8 cellular contexts compared by ENCODE assay signal in genomic region chr5:129904102-129904666, GRCh38. TPM values are rescaled to one million over a fixed set of nuclear protein-coding genes. Genes with fewer than 3 reads are reported as not detected.
A peak's percentile ranks its signal among the peaks of the same experiment; 100 is the strongest.
DNase-seq lines count a peak whose midpoint lies in the region; ATAC-seq lines count a peak whose summit lies in the region.

TSS of gene CHSY3 (plus strand) at chr5:129904465.

- H3K4me1 ChIP-seq in HUES64 (ENCODE audit: insufficient read depth, low read length): no peaks in the 10 kb centered on the region

- peak; percentile 58 for ATAC-seq in GM21515 (IDR thresholded peaks at IDR 0.05; ENCODE audit: unreplicated experiment)

- H3K36me3 ChIP-seq in HUES64 (ENCODE audit: insufficient read depth, low read length): no peaks in the 10 kb centered on the region

- WGBS in HUES64: under 1% methylated on average over 56 of the region's 62 CpGs

- peak within 1 kb of the TSS; percentile 79 for H3K4me3 ChIP-seq in HUES64 (ENCODE audit: low read length)
- peak within 1 kb of the TSS; percentile 76 for H3K4me3 ChIP-seq in skeletal muscle cell (ENCODE audit: low read depth, low read length)

- DNase-seq in DMS53 (lab: John Stamatoyannopoulos, UW): peak; percentile 94
- DNase-seq in SW 1271 (lab: John Stamatoyannopoulos, UW): peak; percentile 63 to 86
- DNase-seq in cerebellum (ENCODE audit: low spot score): peak; percentile 20
- DNase-seq in iris pigment epithelial cell (ENCODE audit: low read depth): peak; percentile 71
- DNase-seq in skeletal muscle cell (ENCODE audit: low read depth): peak; percentile 56
- DNase-seq in NK-92 treated with Interleukin-12 subunit alpha and Interleukin-12 subunit beta, amount 100 ng/mL, for 24 hours (lab: John Stamatoyannopoulos, UW): no peak

- H3K27ac ChIP-seq in HUES64 (ENCODE audit: low read depth, low read length): no peak within 1 kb of the TSS

- H3K27me3 ChIP-seq in HUES64 (ENCODE audit: insufficient read depth, low read length): peaks cover 74% of the 10 kb centered on the region

- H3K9ac ChIP-seq in HUES64 (ENCODE audit: low read depth, low read length): peak within 1 kb of the TSS; percentile 66

- no peaks in the 10 kb centered on the region for H3K9me3 ChIP-seq in HUES64 (ENCODE audit: insufficient read depth, low read depth, low read length)

RNA-seq across cellular contexts. Expression of gene CHSY3, which starts in this region (rescaled TPM):
- polyA plus RNA-seq in HUES64 (2013, experiment 1 of 2): 0.80 TPM
- polyA plus RNA-seq in HUES64 (2013, experiment 2 of 2): 1.1 TPM
- total RNA-seq in cerebellum: 6.0 TPM
